Comparison of ENCODE assay signal across 9 cellular contexts in genomic region chr9:133188006-133188842, GRCh38. TPM values are rescaled to one million over a fixed set of nuclear protein-coding genes. Genes with fewer than 3 reads are reported as not detected.
DNase-seq lines count a peak whose midpoint lies in the region; ATAC-seq and TF ChIP-seq lines count a peak whose summit lies in the region.
"Had no signal": no experiment of that assay in that cellular context is flagged by ENCODE, and none has a peak within 500 bp of the region (broad histone marks: within the 10 kb centered on the region; RNA-seq: fewer than 3 reads in every experiment).

No MANE protein-coding gene starts in this region.

- no peaks in the 10 kb centered on the region for H3K9me2 ChIP-seq in PC-3 (replicated peaks; ENCODE audit: low read length)

- TF ChIP-seq EP300 in stomach (IDR thresholded peaks at IDR 0.05): no peak

- no peaks in the 10 kb centered on the region for H3K27me3 ChIP-seq in BLaER1 treated with 17β-estradiol and CSF1 and Interleukin-3, amounts not matched to agents 10 nM and 100 nM
- H3K27me3 ChIP-seq in H7 (ENCODE audit: control insufficient read depth, insufficient read depth, low read length) (peaks cover 4% of the 10 kb centered on the region), PC-3 (ENCODE audit: low read length) (no peaks in the 10 kb centered on the region), iPS DF 6.9 (ENCODE audit: control insufficient read depth, insufficient read depth, low read length) (no peaks in the 10 kb centered on the region), stomach (peaks cover 0 to 67% (median 16%) of the 10 kb centered on the region in 3 donors)

- peak overlapping the region in 6 of 11 experiments; percentile 7 to 41 (median 20); a peak in 5 of 22 replicates for H3K4me2 ChIP-seq in BLaER1 treated with 17β-estradiol and CSF1 and Interleukin-3, amounts not matched to agents 10 nM and 100 nM
- no peak overlapping the region for H3K4me2 ChIP-seq in PC-3 (ENCODE audit: low read length)

- WGBS in iPS DF 6.9 (ENCODE audit: insufficient coverage, insufficient read length): no CpG with 5 or more reads among the region's 21 CpGs
- 48 to 57% (median 51%) methylated on average over 20 to 21 of the region's 21 CpGs for WGBS in stomach, 5 donors

- TF ChIP-seq POLR2A in stomach (IDR thresholded peaks at IDR 0.05): no peak

- H4K20me1 ChIP-seq in BLaER1 treated with 17β-estradiol and CSF1 and Interleukin-3, amounts not matched to agents 10 nM and 100 nM: peaks cover 0 to 8% (median 0%) of the 10 kb centered on the region in 11 experiments; a peak in 1 of 22 replicates
- H4K20me1 ChIP-seq in PC-3 (ENCODE audit: low read length): no peaks in the 10 kb centered on the region

- DNase-seq in H7 (peak; percentile 93), PC-3 (peak; percentile 48), iPS DF 6.9 (ENCODE audit: low read depth, low spot score) (peak; percentile 39), T-helper 1 cell (no peak), GF-D8 (lab: John Stamatoyannopoulos, UW) (no peak), stomach (no peak)
- DNase-seq in activated T-cell treated with anti-CD3 and anti-CD28 coated beads, Interleukin-2, amount 50 U/mL, for 1 hour: no peak

- peak; percentile 36; the same call in 1 of the 2 replicates for ATAC-seq in PC-3

- H3K4me3 ChIP-seq in BLaER1 treated with 17β-estradiol and CSF1 and Interleukin-3, amounts not matched to agents 10 nM and 100 nM: no peak overlapping the region
- H3K4me3 ChIP-seq in H7 (ENCODE audit: insufficient read depth, low read depth, low read length) (no peak overlapping the region), PC-3 (ENCODE audit: low read length) (no peak overlapping the region), iPS DF 6.9 (ENCODE audit: low read length) (no peak overlapping the region), stomach (no peak overlapping the region)

- POLR2A ChIA-PET in PC-3 (lab: Charles Lee; ENCODE audit: unreplicated experiment): no interaction called here

- H3K9me3 ChIP-seq in BLaER1 treated with 17β-estradiol and CSF1 and Interleukin-3, amounts not matched to agents 10 nM and 100 nM (replicated peaks in 1 of 11): no peaks in the 10 kb centered on the region
- no peaks in the 10 kb centered on the region for H3K9me3 ChIP-seq in PC-3 (ENCODE audit: low read length)
- H3K9me3 ChIP-seq in iPS DF 6.9 (ENCODE audit: control insufficient read depth, insufficient read depth, low read length): no peaks in the 10 kb centered on the region
- H3K9me3 ChIP-seq in stomach: no peaks in the 10 kb centered on the region

- no peaks in the 10 kb centered on the region for H3K36me3 ChIP-seq in BLaER1 treated with 17β-estradiol and CSF1 and Interleukin-3, amounts not matched to agents 10 nM and 100 nM
- H3K36me3 ChIP-seq in H7 (replicated peaks; ENCODE audit: control insufficient read depth, insufficient read depth, low read length): no peaks in the 10 kb centered on the region
- no peaks in the 10 kb centered on the region for H3K36me3 ChIP-seq in PC-3 (ENCODE audit: low read depth, low read length)
- no peaks in the 10 kb centered on the region for H3K36me3 ChIP-seq in iPS DF 6.9 (ENCODE audit: control insufficient read depth, insufficient read depth, low read length)
- H3K36me3 ChIP-seq in stomach: no peaks in the 10 kb centered on the region

- TF ChIP-seq CTCF in PC-3 (conservative IDR thresholded peaks at IDR 0.05; ENCODE audit: low read depth, low read length): peak; percentile 48
- no peak for TF ChIP-seq CTCF in stomach (IDR thresholded peaks at IDR 0.05)

- no peaks in the 10 kb centered on the region for H3F3A ChIP-seq in PC-3 (ENCODE audit: low read length, unreplicated experiment)

- no peaks in the 10 kb centered on the region for H3K79me2 ChIP-seq in PC-3 (ENCODE audit: low read length)

- no peak overlapping the region for H3K9ac ChIP-seq in BLaER1 treated with 17β-estradiol and CSF1 and Interleukin-3, amounts not matched to agents 10 nM and 100 nM
- no peak overlapping the region for H3K9ac ChIP-seq in PC-3 (ENCODE audit: low read length)

- no peak overlapping the region for H2AFZ ChIP-seq in PC-3 (ENCODE audit: low read length)

- CTCF ChIA-PET in PC-3 (lab: Charles Lee): interaction anchor here (0.6 to 1.1 kb wide), 3 partner anchors 140 to 298 kb away, joined by 3 to 9 read pairs (median 7); no protein-coding TSS in a partner anchor

- no TSS peak for BruUV-seq in PC-3 (replicated peaks; lab: Mats Ljungman, UMichigan)

- H3K27ac ChIP-seq in BLaER1 treated with 17β-estradiol and CSF1 and Interleukin-3, amounts not matched to agents 10 nM and 100 nM: no peak overlapping the region
- H3K27ac ChIP-seq in PC-3 (ENCODE audit: low read length): no peak overlapping the region
- H3K27ac ChIP-seq in iPS DF 6.9 (ENCODE audit: low read length): no peak overlapping the region
- H3K27ac ChIP-seq in stomach: no peak overlapping the region

- intact Hi-C loops in PC-3 (cut with micrococcal nuclease): loop anchor here (5.0 kb wide), 1 partner anchor 299 kb away; no protein-coding TSS in a partner anchor
- intact Hi-C loops in stomach (cut with DNase I; ENCODE audit: low total_unique reads): loop anchor here (5.0 to 10.0 kb wide), 2 partner anchors 139 to 297 kb away; no protein-coding TSS in a partner anchor

- H3K4me1 ChIP-seq in BLaER1 treated with 17β-estradiol and CSF1 and Interleukin-3, amounts not matched to agents 10 nM and 100 nM: peaks cover 12 to 28% (median 21%) of the 10 kb centered on the region in 10 experiments; a peak in 19 of 20 replicates
- H3K4me1 ChIP-seq in PC-3 (ENCODE audit: insufficient read depth, low read length): 0 out of 2 replicates have a peak, but pooled peaks cover 4% of the 10 kb centered on the region
- H3K4me1 ChIP-seq in iPS DF 6.9 (ENCODE audit: control insufficient read depth, insufficient read depth, low read length): no peaks in the 10 kb centered on the region
- peaks cover 0 to 11% (median 6%) of the 10 kb centered on the region in 4 donors for H3K4me1 ChIP-seq in stomach

RNA-seq across cellular contexts. Expression of gene OBP2B, which starts 20.8 kb away (rescaled TPM):
- not detected in 2 replicates for total RNA-seq in H7 (2014; rRNA removed; shearing (Covaris generic))
- total RNA-seq in PC-3 (2014; rRNA removed) (not detected in 2 replicates), stomach (not detected)
- polyA plus RNA-seq in stomach: not detected
- total RNA-seq: activated CD8-positive, alpha-beta memory T cell treated with anti-CD3 and anti-CD28 coated beads for 36 hours had no signal

RNA-seq across cellular contexts. Expression of gene GBGT1, which starts 24.5 kb away (rescaled TPM):
- 6.8 and 7.5 TPM in 2 replicates for total RNA-seq in H7 (2014; rRNA removed; shearing (Covaris generic))
- not detected in 2 replicates for total RNA-seq in PC-3 (2014; rRNA removed)
- 10 to 100 TPM in 3 of 5 donors, 1 to 10 TPM in 2; 1.2 to 37.9 (median 21.3) TPM for total RNA-seq in stomach
- polyA plus RNA-seq in stomach: 10 to 100 TPM; 12.5 to 24.2 (median 23.8) TPM

Comparison
In these comparisons a context has a peak if more than half of its experiments do, and no peak if none do; other contexts are left out.
1. DNase-seq: peak in H7 (single experiment), PC-3 (single experiment) and iPS DF 6.9 (single experiment); none in T-helper 1 cell (0 of 5), GF-D8 (single experiment), activated T-cell treated with anti-CD3 and anti-CD28 coated beads, Interleukin-2, amount 50 U/mL, for 1 hour (single experiment) and stomach (single experiment).